ENCODE assay signal across 18 cellular contexts in the genomic region with DNA sequence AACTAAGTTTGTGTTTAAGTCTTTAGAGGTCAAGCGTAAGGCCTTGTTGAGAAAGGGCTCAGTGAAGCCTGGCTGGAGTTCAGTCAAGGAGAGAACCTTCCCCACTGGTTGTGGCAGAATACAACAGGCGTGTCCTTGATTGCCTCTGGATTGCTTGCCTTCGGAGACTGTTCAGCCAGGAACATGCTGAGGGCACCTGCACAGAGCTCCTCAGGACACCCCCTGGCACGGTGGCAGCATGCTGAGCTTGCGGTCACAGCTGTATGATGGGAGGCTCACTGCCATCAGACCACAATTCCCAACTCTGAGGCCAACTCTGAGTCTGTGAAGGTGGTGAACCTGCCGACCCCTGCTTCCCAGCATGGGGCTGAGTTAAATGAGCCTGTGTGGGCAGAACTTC.
DNase-seq lines count a peak whose midpoint lies in the region; ATAC-seq and TF ChIP-seq lines count a peak whose summit lies in the region.
"Had no signal": no experiment of that assay in that cellular context is flagged by ENCODE, and none has a peak within 500 bp of the region (broad histone marks: within the 10 kb centered on the region; RNA-seq: fewer than 3 reads in every experiment).

No MANE protein-coding gene starts in this region.

- H3K4me2 ChIP-seq in DND-41 (ENCODE audit: insufficient read depth, low read length) (no peak overlapping the region), parathyroid adenoma (ENCODE audit: low read length) (no peak overlapping the region)

- H3K27me3 ChIP-seq in DND-41 (ENCODE audit: insufficient read depth, low read length, poor library complexity) (no peaks in the 10 kb centered on the region), parathyroid adenoma (ENCODE audit: control insufficient read depth, insufficient read depth, low read length) (no peaks in the 10 kb centered on the region)

- H2AFZ ChIP-seq in DND-41 (ENCODE audit: low read depth, low read length) (no peak overlapping the region), parathyroid adenoma (peak overlapping the region; percentile 57)

- H3K79me2 ChIP-seq in DND-41 (ENCODE audit: insufficient read depth, low read length) (no peaks in the 10 kb centered on the region), parathyroid adenoma (no peaks in the 10 kb centered on the region)

- no peaks in the 10 kb centered on the region for H3K9me3 ChIP-seq in DND-41 (ENCODE audit: insufficient read depth, low read length, severe bottlenecking)
- no peaks in the 10 kb centered on the region for H3K9me3 ChIP-seq in HEK293 (ENCODE audit: control insufficient read depth, insufficient read depth, low read depth, low read length)
- no peaks in the 10 kb centered on the region for H3K9me3 ChIP-seq in parathyroid adenoma (ENCODE audit: control insufficient read depth, low read length)
- H3K9me3 ChIP-seq: HAP-1 had no signal

- no peaks in the 10 kb centered on the region for H3K36me3 ChIP-seq in DND-41 (ENCODE audit: insufficient read depth, low read length)
- no peaks in the 10 kb centered on the region for H3K36me3 ChIP-seq in HEK293 (ENCODE audit: control insufficient read depth in 2 of 2, insufficient read depth in 1 of 2, low read length in 2 of 2)
- no peaks in the 10 kb centered on the region for H3K36me3 ChIP-seq in parathyroid adenoma (ENCODE audit: control insufficient read depth, insufficient read depth, low read length)
- H3K36me3 ChIP-seq: HAP-1 had no signal

- peaks cover 27% of the 10 kb centered on the region for H3K4me1 ChIP-seq in DND-41 (ENCODE audit: insufficient read depth, low read length)
- no peaks in the 10 kb centered on the region for H3K4me1 ChIP-seq in HEK293 (ENCODE audit: control insufficient read depth, insufficient read depth, low read length)
- peaks cover 36% of the 10 kb centered on the region for H3K4me1 ChIP-seq in parathyroid adenoma
- H3K4me1 ChIP-seq: HAP-1 had no signal

- TF ChIP-seq CTCF in DND-41 (IDR thresholded peaks at IDR 0.05; ENCODE audit: borderline replicate concordance, extremely low read depth, low read length, poor library complexity, severe bottlenecking) (no peak), HEK293 (tag by site-specific recombination; IDR thresholded peaks at IDR 0.05) (no peak), parathyroid adenoma (IDR thresholded peaks at IDR 0.05) (no peak)

- POLR2A ChIA-PET in HEK293 (lab: Yijun Ruan, JAX), result no interaction called here

- no peak overlapping the region for H3K27ac ChIP-seq in DND-41 (ENCODE audit: low read length)
- H3K27ac ChIP-seq in HEK293 (ENCODE audit: extremely low read depth, low read depth, low read length), result no peak overlapping the region
- peak overlapping the region; percentile 33 for H3K27ac ChIP-seq in parathyroid adenoma

- no peaks in the 10 kb centered on the region for H4K20me1 ChIP-seq in DND-41 (ENCODE audit: insufficient read depth, low read length)

- no peak overlapping the region for H3K4me3 ChIP-seq in DND-41 (ENCODE audit: low read depth in 1 of 2, low read length in 2 of 2)
- no peak overlapping the region for H3K4me3 ChIP-seq in HEK293 (ENCODE audit: low read depth, low read length)
- H3K4me3 ChIP-seq in parathyroid adenoma (ENCODE audit: low read depth, low read length), result no peak overlapping the region
- H3K4me3 ChIP-seq: HAP-1 had no signal

- CTCF ChIA-PET in HEK293 (lab: Yijun Ruan, JAX), result interaction anchor here (0.6 to 0.7 kb wide), 2 partner anchors 90 to 1055 kb away, joined by 3 to 5 read pairs; no protein-coding TSS in a partner anchor

- DNase-seq in DND-41 (peak; percentile 68), ecto neural progenitor cell (ENCODE audit: low spot score) (peak; percentile 16), T-helper 2 cell (no peak), SIG-M5 (lab: John Stamatoyannopoulos, UW) (no peak), UCSD-AML1 (lab: John Stamatoyannopoulos, UW; ENCODE audit: unreplicated experiment) (no peak)
- DNase-seq: CD4-positive, CD25-positive, alpha-beta regulatory T cell; DMS79; KG1; NCI-H1092 treated with DMSO at 0.1 percent for 48 hours; NCI-H1436 treated with DMSO at 0.1 percent for 48 hours; NCI-H1930; NCI-H226; NCI-H524 treated with DMSO at 0.1 percent for 48 hours; NCI-H82 had no signal

- ATAC-seq in DND-41 (ENCODE audit: insufficient read depth, low read depth), result peak; percentile 84
- ATAC-seq: Right ventricle myocardium inferior had no signal

- H3K9ac ChIP-seq in DND-41 (ENCODE audit: low read depth, low read length) (no peak overlapping the region), parathyroid adenoma (no peak overlapping the region)

TF ChIP-seq in HEK293, 187 proteins besides CTCF, POLR2A, EP300 and RAD21:
- TF ChIP-seq, protein P1, sequence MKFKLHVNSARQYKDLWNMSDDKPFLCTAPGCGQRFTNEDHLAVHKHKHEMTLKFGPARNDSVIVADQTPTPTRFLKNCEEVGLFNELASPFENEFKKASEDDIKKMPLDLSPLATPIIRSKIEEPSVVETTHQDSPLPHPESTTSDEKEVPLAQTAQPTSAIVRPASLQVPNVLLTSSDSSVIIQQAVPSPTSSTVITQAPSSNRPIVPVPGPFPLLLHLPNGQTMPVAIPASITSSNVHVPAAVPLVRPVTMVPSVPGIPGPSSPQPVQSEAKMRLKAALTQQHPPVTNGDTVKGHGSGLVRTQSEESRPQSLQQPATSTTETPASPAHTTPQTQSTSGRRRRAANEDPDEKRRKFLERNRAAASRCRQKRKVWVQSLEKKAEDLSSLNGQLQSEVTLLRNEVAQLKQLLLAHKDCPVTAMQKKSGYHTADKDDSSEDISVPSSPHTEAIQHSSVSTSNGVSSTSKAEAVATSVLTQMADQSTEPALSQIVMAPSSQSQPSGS (tag by site-specific recombination; IDR thresholded peaks at IDR 0.05; ENCODE audit: low read depth), result no peak
- TF ChIP-seq RBAK (tag by site-specific recombination; IDR thresholded peaks at IDR 0.05) (no peak), ZIC2 (tag by site-specific recombination; IDR thresholded peaks at IDR 0.05) (peak; percentile 63)
TF ChIP-seq in HEK293: peak in this region for 1.

Comparison
In these comparisons a context has a peak if more than half of its experiments do, and no peak if none do; other contexts are left out.
1. DNase-seq: peak in DND-41 (single experiment) and ecto neural progenitor cell (single experiment); none in T-helper 2 cell (0 of 5), SIG-M5 (single experiment) and UCSD-AML1 (single experiment).